In the genomic region with DNA sequence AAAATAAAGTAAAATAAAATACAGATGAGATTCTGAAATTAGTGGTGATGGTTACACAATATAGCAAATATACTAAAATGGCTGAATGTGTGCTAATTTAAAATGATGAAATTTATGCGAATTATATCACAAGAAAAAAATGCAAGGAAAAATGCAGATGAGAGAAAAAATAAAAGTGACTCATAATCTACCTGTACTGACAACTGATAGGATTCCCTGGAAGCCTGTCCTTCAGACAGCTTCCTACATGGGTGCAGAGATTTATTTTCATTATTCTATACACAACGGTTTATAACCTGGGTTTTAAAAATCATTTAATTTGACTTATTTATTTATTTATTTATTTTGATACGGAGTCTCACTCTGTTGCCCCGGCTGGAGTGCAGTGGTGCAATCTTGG, we compare ENCODE assay signal across 30 cellular contexts.
"Had no signal": no experiment of that assay in that cellular context is flagged by ENCODE, and none has a peak within 500 bp of the region (broad histone marks: within the 10 kb centered on the region; RNA-seq: fewer than 3 reads in every experiment).

No MANE protein-coding gene starts in this region.

- H3K27ac ChIP-seq: adrenal gland, body of pancreas, brain microvascular endothelial cell, breast epithelium, VCaP had no signal

- H3K36me3 Mint-ChIP-seq: activated CD4-positive, alpha-beta memory T cell treated with anti-CD3 and anti-CD28 coated beads for 36 hours; activated naive CD4-positive, alpha-beta T cell treated with anti-CD3 and anti-CD28 coated beads, Interleukin-2, amount 50 U/mL, for 72 hours; activated naive CD8-positive, alpha-beta T cell treated with anti-CD3 and anti-CD28 coated beads for 36 hours had no signal

- H3K27ac Mint-ChIP-seq: activated B cell treated with CpG ODN at 0.5 μM for 24 hours; activated CD4-positive, alpha-beta memory T cell treated with anti-CD3 and anti-CD28 coated beads for 36 hours; activated CD4-positive, alpha-beta T cell treated with anti-CD3 and anti-CD28 coated beads, Interleukin-2, amount 10 ng/mL, durations not matched to agents 24 days and 14 days; activated CD8-positive, alpha-beta T cell treated with anti-CD3 and anti-CD28 coated beads for 36 hours; activated naive CD4-positive, alpha-beta T cell treated with anti-CD3 and anti-CD28 coated beads for 36 hours; activated naive CD4-positive, alpha-beta T cell treated with anti-CD3 and anti-CD28 coated beads, Interleukin-2, amount 50 U/mL, for 72 hours; activated naive CD8-positive, alpha-beta T cell treated with anti-CD3 and anti-CD28 coated beads for 36 hours; activated T-cell treated with anti-CD3 and anti-CD28 coated beads, Interleukin-2, amount 50 U/mL, for 72 hours; activated T-helper 1 cell treated with anti-CD3 and anti-CD28 coated beads, Interleukin-12 subunit alpha, Interleukin-12 subunit beta, Interleukin-2, Interleukin-4 antibody, amounts not matched to agents 30 ng/mL and 10 ng/mL and 1 ng/mL, durations not matched to agents 14 hours and 24 hours and 36 hours; activated T-helper 17 cell treated with anti-CD3 and anti-CD28 coated beads, Interleukin-2, amount 50 U/mL, for 72 hours; T-helper 2 cell treated with Interferon-gamma antibody and Interleukin-4, amounts not matched to agents 5 μg/mL and 100 μg/mL, for 36 hours had no signal

- H3K9me3 ChIP-seq: adrenal gland, body of pancreas, breast epithelium had no signal

- ATAC-seq: body of pancreas had no signal

- DNase-seq: activated B cell treated with CpG ODN at 0.5 μM for 24 hours; activated CD4-positive, alpha-beta T cell treated with anti-CD3 and anti-CD28 coated beads, Interleukin-2, amount 10 ng/mL, durations not matched to agents 24 days and 14 days; activated CD4-positive, alpha-beta T cell treated with anti-CD3 and anti-CD28 coated beads, Interleukin-2, amount 50 U/mL, for 1 hour; activated CD4-positive, alpha-beta T cell treated with anti-CD3 and anti-CD28 coated beads, Interleukin-2, amount 50 U/mL, for 4 hours; activated CD4-positive, CD25-positive, alpha-beta regulatory T cell treated with anti-CD3 and anti-CD28 coated beads, Interleukin-2, amount 50 U/mL, for 72 hours; activated effector memory CD4-positive, alpha-beta T cell treated with anti-CD3 and anti-CD28 coated beads, Interleukin-2, amount 50 U/mL, for 16 hours; activated gamma-delta T cell treated with Interleukin-2 at 50 U/mL for 16 hours; activated naive CD4-positive, alpha-beta T cell; activated naive CD4-positive, alpha-beta T cell treated with anti-CD3 and anti-CD28 coated beads, Interleukin-2, amount 50 U/mL, for 16 hours; activated naive CD8-positive, alpha-beta T cell treated with anti-CD3 and anti-CD28 coated beads for 36 hours; activated T-cell treated with anti-CD3 and anti-CD28 coated beads for 4 hours; activated T-cell treated with anti-CD3 and anti-CD28 coated beads, Interleukin-2, amount 50 U/mL, for 1 hour; activated T-cell treated with anti-CD3 and anti-CD28 coated beads, Interleukin-2, amount 50 U/mL, for 4 hours; adrenal gland; amniotic stem cell; aorta; body of pancreas; brain microvascular endothelial cell; central memory CD4-positive, alpha-beta T cell; T-helper 9 cell had no signal

- H3K36me3 ChIP-seq: adrenal gland, brain microvascular endothelial cell, breast epithelium had no signal

- H3K27me3 ChIP-seq: adrenal gland, body of pancreas, brain microvascular endothelial cell, breast epithelium had no signal

- H3K4me3 ChIP-seq: adrenal gland, body of pancreas, breast epithelium had no signal

- H3K4me1 ChIP-seq: adrenal gland, breast epithelium had no signal

- H3K4me3 Mint-ChIP-seq: activated B cell treated with CpG ODN at 0.5 μM for 24 hours; activated CD4-positive, alpha-beta memory T cell treated with anti-CD3 and anti-CD28 coated beads for 36 hours; activated CD4-positive, alpha-beta T cell treated with anti-CD3 and anti-CD28 coated beads, Interleukin-2, amount 10 ng/mL, durations not matched to agents 24 days and 14 days; activated CD8-positive, alpha-beta T cell treated with anti-CD3 and anti-CD28 coated beads for 36 hours; activated naive CD4-positive, alpha-beta T cell treated with anti-CD3 and anti-CD28 coated beads for 36 hours; activated naive CD8-positive, alpha-beta T cell treated with anti-CD3 and anti-CD28 coated beads for 36 hours; activated T-cell treated with anti-CD3 and anti-CD28 coated beads, Interleukin-2, amount 50 U/mL, for 4 hours; activated T-helper 1 cell treated with anti-CD3 and anti-CD28 coated beads, Interleukin-12 subunit alpha, Interleukin-12 subunit beta, Interleukin-2, Interleukin-4 antibody, amounts not matched to agents 30 ng/mL and 10 ng/mL and 1 ng/mL, durations not matched to agents 14 hours and 24 hours and 36 hours; activated T-helper 17 cell treated with anti-CD3 and anti-CD28 coated beads, Interleukin-2, amount 50 U/mL, for 72 hours; T-helper 2 cell treated with Interferon-gamma antibody and Interleukin-4, amounts not matched to agents 5 μg/mL and 100 μg/mL, for 36 hours had no signal
